20 cellular contexts compared by ENCODE assay signal in genomic region chr2:85236107-85236506, GRCh38.
DNase-seq lines count a peak whose midpoint lies in the region; ATAC-seq, FAIRE-seq and TF ChIP-seq lines count a peak whose summit lies in the region.
"Had no signal": no experiment of that assay in that cellular context is flagged by ENCODE, and none has a peak within 500 bp of the region (broad histone marks: within the 10 kb centered on the region; RNA-seq: fewer than 3 reads in every experiment).

No MANE protein-coding gene starts in this region.

- H2BK12ac ChIP-seq in H1 (ENCODE audit: low read depth, low read length), result peak overlapping the region; percentile 28; the same call in 1 of the 2 replicates

- H3K27me3 ChIP-seq in H1 (replicated peaks in 1 of 4; ENCODE audit: control insufficient read depth in 3 of 4, extremely low read depth in 1 of 4, insufficient read depth in 3 of 4, low read length in 3 of 4) (no peaks in the 10 kb centered on the region), lower lobe of right lung (ENCODE audit: low read depth) (no peaks in the 10 kb centered on the region)

- H3K4ac ChIP-seq in H1 (replicated peaks; ENCODE audit: insufficient read length, low read depth, low read length), result no peak overlapping the region

- peaks cover 3 to 18% of the 10 kb centered on the region in 2 experiments for H4K20me1 ChIP-seq in H1 (replicated peaks in 1 of 2; ENCODE audit: control insufficient read depth in 1 of 2, insufficient read depth in 2 of 2, low read length in 2 of 2)

- H4K5ac ChIP-seq in H1 (ENCODE audit: insufficient read length, low read depth, low read length), result no peak overlapping the region

- H3K4me2 ChIP-seq in H1 (ENCODE audit: insufficient read depth in 1 of 2, low read depth in 2 of 2, low read length in 2 of 2), result peak overlapping the region in 1 of 2 experiments; percentile 56; a peak in 2 of 4 replicates

- 0 out of 2 replicates have a peak overlapping the region, but pooled peaks have one; percentile 88 for H2BK15ac ChIP-seq in H1 (ENCODE audit: low read length)

- peak overlapping the region; percentile 96 for H3K27ac Mint-ChIP-seq in nephron progenitor cell
- H3K27ac Mint-ChIP-seq in activated T-helper 2 cell treated with anti-CD3 and anti-CD28 coated beads, Interferon-gamma antibody, Interleukin-2, Interleukin-4, amounts not matched to agents 10 μg/mL and 5 μg/mL and 100 μg/mL, durations not matched to agents 14 hours and 24 hours and 36 hours, result no peak overlapping the region
- H3K27ac Mint-ChIP-seq: CD14-positive monocyte; CD8-positive, alpha-beta T cell had no signal

- H2BK20ac ChIP-seq in H1 (ENCODE audit: low read length), result peak overlapping the region; percentile 81; the same call in 1 of the 2 replicates

- H3K9me3 ChIP-seq in H1 (ENCODE audit: insufficient read depth in 2 of 2, low read depth in 1 of 2, low read length in 1 of 2), result no peaks in the 10 kb centered on the region
- no peaks in the 10 kb centered on the region for H3K9me3 ChIP-seq in lower lobe of right lung

- peak; percentile 39 for DNase-seq in cardiac septum (ENCODE audit: low spot score)
- DNase-seq in Right ventricle myocardium inferior (ENCODE audit: missing footprints), result no peak
- no peak for DNase-seq in H1 (ENCODE audit: low read depth in 1 of 2, low spot score in 2 of 2)
- DNase-seq in nephron progenitor cell, result no peak
- no peak for DNase-seq in activated CD8-positive, alpha-beta memory T cell treated with anti-CD3 and anti-CD28 coated beads, Interleukin-2, amount 50 U/mL, for 4 hours
- DNase-seq in activated T-helper 2 cell treated with anti-CD3 and anti-CD28 coated beads, Interferon-gamma antibody, Interleukin-2, Interleukin-4, amounts not matched to agents 10 μg/mL and 5 μg/mL and 100 μg/mL, durations not matched to agents 14 hours and 24 hours and 36 hours (ENCODE audit: low spot score), result no peak
- no peak for DNase-seq in lower lobe of right lung
- no peak for DNase-seq in stimulated activated naive CD8-positive, alpha-beta T cell treated with anti-CD3 and anti-CD28 coated beads, Interleukin-15, Interleukin-2, amounts not matched to agents 100 U/mL and 50 U/mL, for 24 hours
- DNase-seq: CD8-positive, alpha-beta T cell; COR-L47; DMS153; DMS79 treated with DMSO at 0.1 percent for 48 hours; EL; H7 had no signal

- no peak for TF ChIP-seq RAD21 in H1 (IDR thresholded peaks at IDR 0.05 in 1 of 2, conservative IDR thresholded peaks at IDR 0.05 in 1 of 2; ENCODE audit: low read depth in 2 of 2, low read length in 2 of 2)

- 88% methylated on average over 3 of the region's 3 CpGs; no CpG with 5 or more reads in 1 of the 2 experiments for WGBS in H1 (ENCODE audit: extremely low coverage in 1 of 2, insufficient coverage in 1 of 2, insufficient read length in 1 of 2, insufficient replicate concordance in 2 of 2, low coverage in 1 of 2, low lambda C conversion rate in 2 of 2, missing lambda C conversion rate in 1 of 2), 2 experiments

- no peak for TF ChIP-seq CTCF in H1 (IDR thresholded peaks at IDR 0.05; ENCODE audit: control extremely low read depth in 1 of 3, insufficient read depth in 1 of 3, low read depth in 1 of 3, low read length in 3 of 3)
- TF ChIP-seq CTCF in nephron progenitor cell (IDR thresholded peaks at IDR 0.05), result no peak
- TF ChIP-seq CTCF in lower lobe of right lung (IDR thresholded peaks at IDR 0.05), result no peak

- H3K36me3 Mint-ChIP-seq in nephron progenitor cell (ENCODE audit: low read depth), result peaks cover 22% of the 10 kb centered on the region
- H3K36me3 Mint-ChIP-seq in activated T-helper 2 cell treated with anti-CD3 and anti-CD28 coated beads, Interferon-gamma antibody, Interleukin-2, Interleukin-4, amounts not matched to agents 10 μg/mL and 5 μg/mL and 100 μg/mL, durations not matched to agents 14 hours and 24 hours and 36 hours (ENCODE audit: low read depth), result no peaks in the 10 kb centered on the region
- H3K36me3 Mint-ChIP-seq: CD14-positive monocyte; CD8-positive, alpha-beta T cell had no signal

- no peak overlapping the region for H3K14ac ChIP-seq in H1 (ENCODE audit: insufficient read length)

- H3K27ac ChIP-seq in H1 (ENCODE audit: low read depth, low read length), result 0 out of 2 replicates have a peak overlapping the region, but pooled peaks have one; percentile 33
- H3K27ac ChIP-seq in lower lobe of right lung, result no peak overlapping the region
- H3K27ac ChIP-seq: 22Rv1 had no signal

- TF ChIP-seq EP300 in H1 (IDR thresholded peaks at IDR 0.05; ENCODE audit: borderline replicate concordance in 1 of 2, low read depth in 2 of 2, low read length in 2 of 2), result no peak

- H3K4me1 Mint-ChIP-seq in nephron progenitor cell, result peaks cover 89% of the 10 kb centered on the region
- H3K4me1 Mint-ChIP-seq in activated T-helper 2 cell treated with anti-CD3 and anti-CD28 coated beads, Interferon-gamma antibody, Interleukin-2, Interleukin-4, amounts not matched to agents 10 μg/mL and 5 μg/mL and 100 μg/mL, durations not matched to agents 14 hours and 24 hours and 36 hours (ENCODE audit: low read depth), result no peaks in the 10 kb centered on the region

- H3K36me3 ChIP-seq in H1 (ENCODE audit: control insufficient read depth in 2 of 4, insufficient read depth in 4 of 4, low read length in 3 of 4) (no peaks in the 10 kb centered on the region; a peak in 1 of 8 replicates), lower lobe of right lung (no peaks in the 10 kb centered on the region)

- peak overlapping the region; percentile 66; the same call in 1 of the 2 replicates for H2AK5ac ChIP-seq in H1 (ENCODE audit: low read depth, low read length)

- no peak for TF ChIP-seq POLR2A in H1 (IDR thresholded peaks at IDR 0.05; ENCODE audit: control extremely low read depth in 1 of 2, low read depth in 2 of 2, low read length in 2 of 2)

- peaks cover 14% of the 10 kb centered on the region for H3K79me1 ChIP-seq in H1 (ENCODE audit: low read depth, low read length)

- peak overlapping the region; percentile 15; the same call in 1 of the 2 replicates for H3K18ac ChIP-seq in H1 (ENCODE audit: extremely low read depth, low read length)

- ATAC-seq in Right ventricle myocardium inferior (no peak), lower lobe of right lung (no peak)
- no peak for ATAC-seq in stimulated activated naive CD8-positive, alpha-beta T cell treated with anti-CD3 and anti-CD28 coated beads, Interleukin-15, Interleukin-2, amounts not matched to agents 100 U/mL and 50 U/mL, for 24 hours
- ATAC-seq: CD8-positive, alpha-beta T cell had no signal

- no peak overlapping the region for H4K8ac ChIP-seq in H1 (ENCODE audit: extremely low read depth, insufficient read depth, low read length)

- H3K27me3 Mint-ChIP-seq in nephron progenitor cell (ENCODE audit: low read depth, poor library complexity), result no peaks in the 10 kb centered on the region
- H3K27me3 Mint-ChIP-seq in activated T-helper 2 cell treated with anti-CD3 and anti-CD28 coated beads, Interferon-gamma antibody, Interleukin-2, Interleukin-4, amounts not matched to agents 10 μg/mL and 5 μg/mL and 100 μg/mL, durations not matched to agents 14 hours and 24 hours and 36 hours (ENCODE audit: low read depth), result peaks cover 22% of the 10 kb centered on the region

- no peak overlapping the region for H3K56ac ChIP-seq in H1 (replicated peaks; ENCODE audit: insufficient read length, low read depth, low read length)

- peak overlapping the region; percentile 76 for H2BK5ac ChIP-seq in H1 (ENCODE audit: low read depth, low read length)

- CTCF ChIA-PET in H1 (lab: Charles Lee; ENCODE audit: partially characterized antibody), result interaction anchor here (0.6 to 5.4 kb wide), 13 partner anchors 9 to 104 kb away, joined by 3 to 30 read pairs (median 6); no protein-coding TSS in a partner anchor

- peaks cover 35 to 60% (median 45%) of the 10 kb centered on the region in 4 experiments for H3K4me1 ChIP-seq in H1 (replicated peaks in 1 of 4; ENCODE audit: control insufficient read depth in 3 of 4, insufficient read depth in 4 of 4, low read length in 3 of 4)
- peaks cover 19% of the 10 kb centered on the region for H3K4me1 ChIP-seq in lower lobe of right lung

- peaks cover 5% of the 10 kb centered on the region; the same call in 1 of the 2 replicates for H3K23me2 ChIP-seq in H1 (ENCODE audit: low read depth, low read length)

- no peak overlapping the region for H3K23ac ChIP-seq in H1 (ENCODE audit: insufficient read length)

- intact Hi-C loops in cardiac septum (cut with DNase I) (no loop called here), Right ventricle myocardium inferior (cut with DNase I) (no loop called here), lower lobe of right lung (cut with DNase I) (no loop called here)
- intact Hi-C loops in activated T-helper 2 cell treated with anti-CD3 and anti-CD28 coated beads, Interferon-gamma antibody, Interleukin-2, Interleukin-4, amounts not matched to agents 10 μg/mL and 5 μg/mL and 100 μg/mL, durations not matched to agents 14 hours and 24 hours and 36 hours (cut with micrococcal nuclease), result no loop called here

- H3K4me3 Mint-ChIP-seq in nephron progenitor cell, result no peak overlapping the region
- no peak overlapping the region for H3K4me3 Mint-ChIP-seq in activated T-helper 2 cell treated with anti-CD3 and anti-CD28 coated beads, Interferon-gamma antibody, Interleukin-2, Interleukin-4, amounts not matched to agents 10 μg/mL and 5 μg/mL and 100 μg/mL, durations not matched to agents 14 hours and 24 hours and 36 hours (ENCODE audit: low read depth)
- H3K4me3 Mint-ChIP-seq: CD14-positive monocyte; CD8-positive, alpha-beta T cell had no signal

- no peak overlapping the region for H3K9ac ChIP-seq in H1 (replicated peaks in 1 of 4; ENCODE audit: extremely low read depth in 1 of 4, low read depth in 3 of 4, low read length in 3 of 4)

- H3K4me3 ChIP-seq in H1 (ENCODE audit: extremely low read depth in 1 of 4, insufficient read depth in 2 of 4, low read depth in 3 of 4, low read length in 4 of 4) (0 out of 8 replicates have a peak overlapping the region, but pooled peaks of 1 of the 4 experiments have one; percentile 14), lower lobe of right lung (no peak overlapping the region)

- no peak overlapping the region for H4K91ac ChIP-seq in H1 (replicated peaks; ENCODE audit: insufficient read length, low read length)

- H3K9me3 Mint-ChIP-seq in nephron progenitor cell, result no peaks in the 10 kb centered on the region
- no peaks in the 10 kb centered on the region for H3K9me3 Mint-ChIP-seq in activated T-helper 2 cell treated with anti-CD3 and anti-CD28 coated beads, Interferon-gamma antibody, Interleukin-2, Interleukin-4, amounts not matched to agents 10 μg/mL and 5 μg/mL and 100 μg/mL, durations not matched to agents 14 hours and 24 hours and 36 hours
- H3K9me3 Mint-ChIP-seq: CD8-positive, alpha-beta T cell had no signal

- FAIRE-seq in H1 (lab: Jason Lieb, UNC), result no peak
- FAIRE-seq: D721Med, G401.6, GM12891, GM19239 had no signal

- no peak overlapping the region for H2BK120ac ChIP-seq in H1 (replicated peaks; ENCODE audit: low read depth, low read length)

- no peak overlapping the region for H2AFZ ChIP-seq in H1 (ENCODE audit: low read length)

- H3K79me2 ChIP-seq in H1 (ENCODE audit: control insufficient read depth in 1 of 2, insufficient read depth in 2 of 2, low read length in 2 of 2), result peaks cover 0 to 77% of the 10 kb centered on the region in 2 experiments; a peak in 3 of 4 replicates

- POLR2A ChIA-PET in H1 (lab: Charles Lee; ENCODE audit: partially characterized antibody), result interaction anchor here (1.0 to 5.8 kb wide), 9 partner anchors 10 to 101 kb away, joined by 3 to 60 read pairs (median 4); no protein-coding TSS in a partner anchor

TF ChIP-seq in H1, 55 proteins besides CTCF, POLR2A, EP300 and RAD21 (continues in another document):
- no peak for TF ChIP-seq EZH2 (IDR thresholded peaks at IDR 0.05; ENCODE audit: low read depth, low read length, severe bottlenecking)
